In genomic region chr2:116477229-116477628, GRCh38 we compare ENCODE assay signal across 29 cellular contexts.
"Had no signal": no experiment of that assay in that cellular context is flagged by ENCODE, and none has a peak within 500 bp of the region (broad histone marks: within the 10 kb centered on the region; RNA-seq: fewer than 3 reads in every experiment).

No MANE protein-coding gene starts in this region.

- H3K4me1 ChIP-seq: body of pancreas, breast epithelium had no signal

- H3K27ac ChIP-seq: body of pancreas, brain microvascular endothelial cell, breast epithelium, WERI-Rb-1 had no signal

- H3K27me3 ChIP-seq: body of pancreas, brain microvascular endothelial cell, breast epithelium had no signal

- H3K36me3 ChIP-seq: brain microvascular endothelial cell, breast epithelium, WERI-Rb-1 had no signal

- H3K9me3 ChIP-seq: body of pancreas, breast epithelium had no signal

- DNase-seq: activated CD4-positive, alpha-beta memory T cell treated with anti-CD3 and anti-CD28 coated beads, Interleukin-2, amount 10 ng/mL, durations not matched to agents 7 days and 5 days; activated CD4-positive, alpha-beta T cell treated with anti-CD3 and anti-CD28 coated beads for 1 hour; activated CD4-positive, alpha-beta T cell treated with anti-CD3 and anti-CD28 coated beads for 36 hours; activated CD4-positive, alpha-beta T cell treated with anti-CD3 and anti-CD28 coated beads for 48 hours; activated CD4-positive, alpha-beta T cell treated with anti-CD3 and anti-CD28 coated beads, Interleukin-2, amount 10 ng/mL, durations not matched to agents 7 days and 5 days; activated CD4-positive, alpha-beta T cell treated with anti-CD3 and anti-CD28 coated beads, Interleukin-2, amount 50 U/mL, for 48 hours; activated CD4-positive, CD25-positive, alpha-beta regulatory T cell; activated CD8-positive, alpha-beta memory T cell treated with anti-CD3 and anti-CD28 coated beads for 24 hours; activated CD8-positive, alpha-beta memory T cell treated with anti-CD3 and anti-CD28 coated beads, Interleukin-2, amount 10 ng/mL, durations not matched to agents 7 days and 5 days; activated CD8-positive, alpha-beta memory T cell treated with anti-CD3 and anti-CD28 coated beads, Interleukin-2, amount 50 U/mL, for 48 hours; activated CD8-positive, alpha-beta T cell treated with anti-CD3 and anti-CD28 coated beads, Interleukin-2, amount 10 ng/mL, durations not matched to agents 7 days and 5 days; activated effector memory CD4-positive, alpha-beta T cell treated with Interleukin-2 at 50 U/mL for 16 hours; activated gamma-delta T cell; activated naive CD4-positive, alpha-beta T cell treated with anti-CD3 and anti-CD28 coated beads, Interleukin-2, amount 10 ng/mL, durations not matched to agents 7 days and 5 days; activated naive CD4-positive, alpha-beta T cell treated with Interleukin-2 at 50 U/mL for 16 hours; activated naive CD8-positive, alpha-beta T cell treated with anti-CD3 and anti-CD28 coated beads, Interleukin-2, amount 10 ng/mL, durations not matched to agents 7 days and 5 days; activated naive CD8-positive, alpha-beta T cell treated with anti-CD3 and anti-CD28 coated beads, Interleukin-2, amount 50 U/mL, for 24 hours; activated T-cell treated with anti-CD3 and anti-CD28 coated beads, Interleukin-2, amount 50 U/mL, for 24 hours; activated T-cell treated with anti-CD3 and anti-CD28 coated beads, Interleukin-2, amount 50 U/mL, for 48 hours; amniotic stem cell; aorta; body of pancreas; brain microvascular endothelial cell; central memory CD4-positive, alpha-beta T cell; T-helper 1 cell; T-helper 2 cell; T-helper 9 cell; WERI-Rb-1 had no signal

- H3K4me3 ChIP-seq: body of pancreas, breast epithelium had no signal
